8 cellular contexts compared by ENCODE assay signal in the genomic region with DNA sequence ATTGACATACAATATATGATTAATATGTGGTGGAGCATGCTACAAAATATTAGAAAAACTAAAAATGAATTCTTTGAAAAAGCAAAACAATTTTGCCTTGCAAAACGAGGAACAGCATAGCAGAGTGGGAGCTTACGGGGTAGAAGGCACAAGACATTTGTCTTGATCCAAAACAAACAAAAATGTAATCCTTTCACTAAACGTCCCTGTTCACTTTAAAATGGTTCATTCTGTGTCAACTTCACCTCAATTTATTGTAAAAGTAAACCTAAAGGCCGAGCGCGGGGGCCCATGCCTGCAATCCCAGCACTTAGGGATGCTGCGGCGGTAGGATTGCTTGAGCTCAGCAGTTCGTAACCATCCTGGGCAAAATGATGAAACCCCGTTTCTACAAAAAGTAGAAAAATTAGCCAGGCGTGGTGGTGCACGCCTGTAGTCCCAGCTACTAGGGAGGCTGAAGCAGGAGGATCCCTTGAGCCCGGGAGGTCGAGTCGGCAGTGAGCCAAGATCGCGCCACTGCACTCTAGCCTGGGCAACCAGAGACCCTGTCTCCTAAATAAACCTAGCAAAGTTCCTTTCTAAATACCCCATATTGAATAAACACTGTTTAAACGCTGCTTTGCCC. TPM values are rescaled to one million over a fixed set of nuclear protein-coding genes. Genes with fewer than 3 reads are reported as not detected.
DNase-seq lines count a peak whose midpoint lies in the region; ATAC-seq and TF ChIP-seq lines count a peak whose summit lies in the region.

No MANE protein-coding gene starts in this region.

- H3K4me3 ChIP-seq in thoracic aorta: peak overlapping the region; percentile 77

- peak overlapping the region; percentile 82 for H3K4me3 Mint-ChIP-seq in activated CD4-positive, alpha-beta T cell treated with anti-CD3 and anti-CD28 coated beads, Interleukin-2, amount 10 ng/mL, durations not matched to agents 7 days and 5 days
- H3K4me3 Mint-ChIP-seq in activated T-helper 17 cell treated with anti-CD3 and anti-CD28 coated beads, Interleukin-2, amount 50 U/mL, for 72 hours: peak overlapping the region; percentile 90

- H3K9me3 ChIP-seq in thoracic aorta: no peaks in the 10 kb centered on the region

- no peak for DNase-seq in activated CD4-positive, alpha-beta T cell treated with anti-CD3 and anti-CD28 coated beads, Interleukin-2, amount 10 ng/mL, durations not matched to agents 7 days and 5 days
- no peak for DNase-seq in activated CD4-positive, alpha-beta T cell treated with anti-CD3 and anti-CD28 coated beads for 48 hours
- DNase-seq in left kidney (ENCODE audit: low read depth, low spot score): peak; percentile 34
- DNase-seq in thoracic aorta (ENCODE audit: low spot score): no peak
- DNase-seq in SKM-1 (lab: John Stamatoyannopoulos, UW; ENCODE audit: unreplicated experiment): no peak
- DNase-seq in NCI-H1048 (lab: John Stamatoyannopoulos, UW): no peak
- DNase-seq in GF-D8 (lab: John Stamatoyannopoulos, UW): no peak

- H3K4me1 ChIP-seq in thoracic aorta (ENCODE audit: control insufficient read depth in 1 of 2, low read depth in 2 of 2): peaks cover 14 to 33% of the 10 kb centered on the region in 2 donors

- no peaks in the 10 kb centered on the region for H3K9me3 Mint-ChIP-seq in activated CD4-positive, alpha-beta T cell treated with anti-CD3 and anti-CD28 coated beads, Interleukin-2, amount 10 ng/mL, durations not matched to agents 7 days and 5 days
- H3K9me3 Mint-ChIP-seq in activated T-helper 17 cell treated with anti-CD3 and anti-CD28 coated beads, Interleukin-2, amount 50 U/mL, for 72 hours: no peaks in the 10 kb centered on the region

- peaks cover 14% of the 10 kb centered on the region for H3K36me3 Mint-ChIP-seq in activated CD4-positive, alpha-beta T cell treated with anti-CD3 and anti-CD28 coated beads, Interleukin-2, amount 10 ng/mL, durations not matched to agents 7 days and 5 days (ENCODE audit: low read depth)
- peaks cover 14% of the 10 kb centered on the region for H3K36me3 Mint-ChIP-seq in activated T-helper 17 cell treated with anti-CD3 and anti-CD28 coated beads, Interleukin-2, amount 50 U/mL, for 72 hours (ENCODE audit: low read depth)

- no peak for TF ChIP-seq CTCF in thoracic aorta (IDR thresholded peaks at IDR 0.05)

- no peaks in the 10 kb centered on the region for H3K27me3 Mint-ChIP-seq in activated CD4-positive, alpha-beta T cell treated with anti-CD3 and anti-CD28 coated beads, Interleukin-2, amount 10 ng/mL, durations not matched to agents 7 days and 5 days
- H3K27me3 Mint-ChIP-seq in activated T-helper 17 cell treated with anti-CD3 and anti-CD28 coated beads, Interleukin-2, amount 50 U/mL, for 72 hours: no peaks in the 10 kb centered on the region

- CTCF ChIA-PET in activated CD4-positive, alpha-beta T cell treated with anti-CD3 and anti-CD28 coated beads, Interleukin-2, amount 10 ng/mL, durations not matched to agents 7 days and 5 days (lab: Charles Lee): interaction anchor here (0.7 to 1.4 kb wide), 3 partner anchors 10 to 66 kb away, joined by 3 to 4 read pairs (median 3); no protein-coding TSS in a partner anchor

- H3K27ac Mint-ChIP-seq in activated CD4-positive, alpha-beta T cell treated with anti-CD3 and anti-CD28 coated beads, Interleukin-2, amount 10 ng/mL, durations not matched to agents 7 days and 5 days: peak overlapping the region; percentile 93
- H3K27ac Mint-ChIP-seq in activated T-helper 17 cell treated with anti-CD3 and anti-CD28 coated beads, Interleukin-2, amount 50 U/mL, for 72 hours: peak overlapping the region; percentile 95

- H3K36me3 ChIP-seq in thoracic aorta: no peaks in the 10 kb centered on the region

- POLR2A ChIA-PET in activated CD4-positive, alpha-beta T cell treated with anti-CD3 and anti-CD28 coated beads, Interleukin-2, amount 10 ng/mL, durations not matched to agents 7 days and 5 days (lab: Charles Lee): no interaction called here

- peak overlapping the region; percentile 95 to 99 for H3K27ac ChIP-seq in thoracic aorta

- ATAC-seq in activated T-helper 17 cell treated with anti-CD3 and anti-CD28 coated beads, Interleukin-2, amount 50 U/mL, for 72 hours (replicated peaks): no peak
- no peak for ATAC-seq in thoracic aorta (ENCODE audit: insufficient number of reproducible peaks, low FRiP score, low read depth)

- H3K27me3 ChIP-seq in thoracic aorta (replicated peaks; ENCODE audit: insufficient read depth): no peaks in the 10 kb centered on the region

- H3K4me1 Mint-ChIP-seq in activated CD4-positive, alpha-beta T cell treated with anti-CD3 and anti-CD28 coated beads, Interleukin-2, amount 10 ng/mL, durations not matched to agents 7 days and 5 days: peaks cover 37% of the 10 kb centered on the region
- H3K4me1 Mint-ChIP-seq in activated T-helper 17 cell treated with anti-CD3 and anti-CD28 coated beads, Interleukin-2, amount 50 U/mL, for 72 hours: peaks cover 19% of the 10 kb centered on the region

RNA-seq across cellular contexts. Expression of a gene that starts 2.0 kb away (rescaled TPM):
- 10 to 100 TPM; 12.9 to 15.2 TPM for total RNA-seq in activated CD4-positive, alpha-beta T cell treated with anti-CD3 and anti-CD28 coated beads, Interleukin-2, amount 10 ng/mL, durations not matched to agents 7 days and 5 days
- 10 to 100 TPM; 12.2 to 16.6 TPM for total RNA-seq in activated T-helper 17 cell treated with anti-CD3 and anti-CD28 coated beads, Interleukin-2, amount 50 U/mL, for 72 hours
- total RNA-seq in thoracic aorta: 10 to 100 TPM in 1 of 2 donors, 1 to 10 TPM in 1; 8.8 to 10.4 TPM
